ENCODE assay signal across 28 cellular contexts in genomic region chr12:111259231-111259630, GRCh38.
"Had no signal": no experiment of that assay in that cellular context is flagged by ENCODE, and none has a peak within 500 bp of the region (broad histone marks: within the 10 kb centered on the region; RNA-seq: fewer than 3 reads in every experiment).

No MANE protein-coding gene starts in this region.

- ATAC-seq: effector memory CD8-positive, alpha-beta T cell; esophagus mucosa; foreskin keratinocyte; gastrocnemius medialis; gastroesophageal sphincter; heart left ventricle; heart right ventricle had no signal

- FAIRE-seq: colon, endometrium, endothelial cell of umbilical vein, frontal cortex had no signal

- DNase-seq: colonic mucosa; cortex of kidney; dermis blood vessel endothelial cell; dorsolateral prefrontal cortex; effector CD4-positive, alpha-beta T cell; effector CD8-positive, alpha-beta T cell; effector memory CD4-positive, alpha-beta T cell; effector memory CD8-positive, alpha-beta T cell; endodermal cell; erythroblast; esophagus squamous epithelium; foreskin fibroblast; foreskin keratinocyte; foreskin melanocyte; gastrocnemius medialis; glutamatergic neuron; head of caudate nucleus; heart left ventricle; heart right ventricle had no signal

- H3K27ac ChIP-seq: colonic mucosa, coronary artery, dorsolateral prefrontal cortex, epithelial cell of prostate, esophagus muscularis mucosa, esophagus squamous epithelium, foreskin keratinocyte, gastrocnemius medialis, gastroesophageal sphincter, heart left ventricle, heart right ventricle had no signal

- H3K4me3 ChIP-seq: colonic mucosa, coronary artery, dorsolateral prefrontal cortex, esophagus muscularis mucosa, esophagus squamous epithelium, gastrocnemius medialis, gastroesophageal sphincter, heart left ventricle, heart right ventricle had no signal

- H3K36me3 ChIP-seq: colonic mucosa, esophagus muscularis mucosa, esophagus squamous epithelium, gastrocnemius medialis, gastroesophageal sphincter, heart left ventricle, heart right ventricle had no signal

- H3K4me1 ChIP-seq: colonic mucosa, esophagus muscularis mucosa, esophagus squamous epithelium, foreskin keratinocyte, gastrocnemius medialis, gastroesophageal sphincter, heart left ventricle, heart right ventricle had no signal

- H3K9me3 ChIP-seq: colonic mucosa, esophagus muscularis mucosa, esophagus squamous epithelium, gastrocnemius medialis, gastroesophageal sphincter, heart left ventricle, heart right ventricle had no signal

- H3K27me3 ChIP-seq: colonic mucosa, foreskin keratinocyte had no signal
